ENCODE assay signal across 1 cellular context in genomic region chr2:237534380-237534779, GRCh38.
TF ChIP-seq lines count a peak whose summit lies in the region.

No MANE protein-coding gene starts in this region.

TF ChIP-seq in HepG2, 621 proteins besides CTCF, POLR2A, EP300 and RAD21:
- no peak for TF ChIP-seq NRL (CRISPR knock-in tag; IDR thresholded peaks at IDR 0.05; ENCODE audit: borderline replicate concordance)
- TF ChIP-seq MAFK (conservative IDR thresholded peaks at IDR 0.05 in 1 of 2, IDR thresholded peaks at IDR 0.05 in 1 of 2; ENCODE audit: low read length in 2 of 2) = peak; percentile 76 to 81
- no peak for TF ChIP-seq NCOA1 (CRISPR knock-in tag; IDR thresholded peaks at IDR 0.05)
- no peak for TF ChIP-seq CENPX (CRISPR knock-in tag; IDR thresholded peaks at IDR 0.05)
- TF ChIP-seq, protein P1, sequence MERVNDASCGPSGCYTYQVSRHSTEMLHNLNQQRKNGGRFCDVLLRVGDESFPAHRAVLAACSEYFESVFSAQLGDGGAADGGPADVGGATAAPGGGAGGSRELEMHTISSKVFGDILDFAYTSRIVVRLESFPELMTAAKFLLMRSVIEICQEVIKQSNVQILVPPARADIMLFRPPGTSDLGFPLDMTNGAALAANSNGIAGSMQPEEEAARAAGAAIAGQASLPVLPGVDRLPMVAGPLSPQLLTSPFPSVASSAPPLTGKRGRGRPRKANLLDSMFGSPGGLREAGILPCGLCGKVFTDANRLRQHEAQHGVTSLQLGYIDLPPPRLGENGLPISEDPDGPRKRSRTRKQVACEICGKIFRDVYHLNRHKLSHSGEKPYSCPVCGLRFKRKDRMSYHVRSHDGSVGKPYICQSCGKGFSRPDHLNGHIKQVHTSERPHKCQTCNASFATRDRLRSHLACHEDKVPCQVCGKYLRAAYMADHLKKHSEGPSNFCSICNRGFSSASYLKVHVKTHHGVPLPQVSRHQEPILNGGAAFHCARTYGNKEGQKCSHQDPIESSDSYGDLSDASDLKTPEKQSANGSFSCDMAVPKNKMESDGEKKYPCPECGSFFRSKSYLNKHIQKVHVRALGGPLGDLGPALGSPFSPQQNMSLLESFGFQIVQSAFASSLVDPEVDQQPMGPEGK (CRISPR knock-in tag; IDR thresholded peaks at IDR 0.05) = no peak
- TF ChIP-seq, protein P2, sequence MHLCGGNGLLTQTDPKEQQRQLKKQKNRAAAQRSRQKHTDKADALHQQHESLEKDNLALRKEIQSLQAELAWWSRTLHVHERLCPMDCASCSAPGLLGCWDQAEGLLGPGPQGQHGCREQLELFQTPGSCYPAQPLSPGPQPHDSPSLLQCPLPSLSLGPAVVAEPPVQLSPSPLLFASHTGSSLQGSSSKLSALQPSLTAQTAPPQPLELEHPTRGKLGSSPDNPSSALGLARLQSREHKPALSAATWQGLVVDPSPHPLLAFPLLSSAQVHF (CRISPR knock-in tag; IDR thresholded peaks at IDR 0.05) = no peak
- TF ChIP-seq ZNF235 (CRISPR knock-in tag; IDR thresholded peaks at IDR 0.05; ENCODE audit: borderline replicate concordance) = no peak
- TF ChIP-seq TRIM24 (CRISPR knock-in tag; IDR thresholded peaks at IDR 0.05) = no peak
- TF ChIP-seq NBN (conservative IDR thresholded peaks at IDR 0.05) = no peak
- peak; percentile 77 for TF ChIP-seq MAFF (IDR thresholded peaks at IDR 0.05; ENCODE audit: low read depth, low read length)
- no peak for TF ChIP-seq ZFP1 (CRISPR knock-in tag; IDR thresholded peaks at IDR 0.05)
- no peak for TF ChIP-seq ZNF3 (CRISPR knock-in tag; IDR thresholded peaks at IDR 0.05)
